In the genomic region with DNA sequence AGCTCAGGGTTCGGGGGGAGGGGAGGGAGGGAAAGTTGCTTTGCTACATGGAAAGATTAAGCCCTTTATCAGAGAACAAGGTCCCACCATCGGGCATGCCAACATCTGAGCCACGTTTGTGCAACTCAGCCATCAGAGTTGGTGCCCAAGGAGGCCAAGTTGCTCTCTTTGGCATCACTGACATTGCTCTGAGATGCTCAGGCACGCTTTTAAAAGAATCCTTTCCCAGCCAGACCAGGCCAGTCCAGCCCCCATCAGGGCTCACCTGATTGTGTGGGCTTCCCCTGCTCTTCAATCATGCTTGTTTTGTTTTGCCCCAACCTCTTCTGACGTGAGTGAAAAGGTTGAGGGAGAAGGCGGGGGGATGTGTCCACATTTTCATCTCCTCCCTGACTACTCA, we compare ENCODE assay signal across 33 cellular contexts.
"Had no signal": no experiment of that assay in that cellular context is flagged by ENCODE, and none has a peak within 500 bp of the region (broad histone marks: within the 10 kb centered on the region; RNA-seq: fewer than 3 reads in every experiment).

No MANE protein-coding gene starts in this region.

- H3K27ac ChIP-seq: adrenal gland, ascending aorta, cardiac muscle cell, foreskin keratinocyte, heart left ventricle, lower lobe of right lung, neutrophil, ovary, skin epidermis had no signal

- H3K4me1 Mint-ChIP-seq: brain, endodermal cell, immature natural killer cell had no signal

- ATAC-seq: activated CD8-positive, alpha-beta T cell treated with anti-CD3 and anti-CD28 coated beads, Interleukin-2, amount 10 ng/mL, durations not matched to agents 7 days and 5 days; esophagus mucosa; foreskin keratinocyte; heart left ventricle; left colon; lower lobe of right lung; mucosa of descending colon; natural killer cell treated with Interleukin-12 subunit alpha and Interleukin-12 subunit beta and Interleukin-15 and Interleukin-18, amount 100 ng/mL, for 72 hours; sciatic nerve; stimulated activated naive CD8-positive, alpha-beta T cell treated with anti-CD3 and anti-CD28 coated beads, Interleukin-15, Interleukin-2, amounts not matched to agents 100 U/mL and 50 U/mL, for 24 hours; T-cell had no signal

- DNase-seq: activated B cell treated with CpG ODN at 0.5 μM for 24 hours; activated CD8-positive, alpha-beta T cell treated with anti-CD3 and anti-CD28 coated beads, Interleukin-2, amount 10 ng/mL, durations not matched to agents 7 days and 5 days; activated effector memory CD4-positive, alpha-beta T cell treated with Interleukin-2 at 50 U/mL for 16 hours; activated naive CD4-positive, alpha-beta T cell treated with Interleukin-2 at 50 U/mL for 16 hours; activated naive CD8-positive, alpha-beta T cell treated with anti-CD3 and anti-CD28 coated beads for 36 hours; cortex of kidney; endodermal cell; foreskin keratinocyte; heart left ventricle; hypothalamus; immature natural killer cell; kidney; left colon; lower lobe of right lung; mesenchymal stem cell; mucosa of descending colon; ovary; stimulated activated CD4-positive, alpha-beta T cell treated with anti-CD3 and anti-CD28 coated beads, Interleukin-12 subunit alpha, Interleukin-12 subunit beta, amount 100 ng/mL, for 4 hours; stimulated activated CD4-positive, alpha-beta T cell treated with anti-CD3 and anti-CD28 coated beads, Interleukin-4, amount 100 ng/mL, for 1 hour; stimulated activated naive CD8-positive, alpha-beta T cell treated with anti-CD3 and anti-CD28 coated beads, Interleukin-15, Interleukin-2, amounts not matched to agents 100 U/mL and 50 U/mL, for 24 hours; T-cell had no signal

- H3K27me3 ChIP-seq: adrenal gland, ascending aorta, cardiac muscle cell, heart left ventricle, ovary had no signal

- H3K9me3 Mint-ChIP-seq: activated B cell treated with CpG ODN at 0.5 μM for 24 hours; activated naive CD8-positive, alpha-beta T cell treated with anti-CD3 and anti-CD28 coated beads for 36 hours; endodermal cell; immature natural killer cell; natural killer cell treated with Interleukin-12 subunit alpha and Interleukin-12 subunit beta and Interleukin-15 and Interleukin-18, amount 100 ng/mL, for 72 hours; T-cell; T-helper 2 cell treated with Interferon-gamma antibody and Interleukin-4, amounts not matched to agents 5 μg/mL and 100 μg/mL, for 36 hours; type B pancreatic cell had no signal

- H3K4me3 Mint-ChIP-seq: activated B cell treated with CpG ODN at 0.5 μM for 24 hours; activated CD8-positive, alpha-beta T cell treated with anti-CD3 and anti-CD28 coated beads, Interleukin-2, amount 10 ng/mL, durations not matched to agents 7 days and 5 days; activated naive CD8-positive, alpha-beta T cell treated with anti-CD3 and anti-CD28 coated beads for 36 hours; brain; endodermal cell; immature natural killer cell; natural killer cell treated with Interleukin-12 subunit alpha and Interleukin-12 subunit beta and Interleukin-15 and Interleukin-18, amount 100 ng/mL, for 72 hours; T-cell; T-helper 2 cell treated with Interferon-gamma antibody and Interleukin-4, amounts not matched to agents 5 μg/mL and 100 μg/mL, for 36 hours; type B pancreatic cell had no signal

- H3K36me3 ChIP-seq: adrenal gland, cardiac muscle cell, heart left ventricle, lower lobe of right lung, neutrophil, ovary had no signal

- H3K27ac Mint-ChIP-seq: activated B cell treated with CpG ODN at 0.5 μM for 24 hours; activated CD8-positive, alpha-beta T cell treated with anti-CD3 and anti-CD28 coated beads, Interleukin-2, amount 10 ng/mL, durations not matched to agents 7 days and 5 days; activated naive CD8-positive, alpha-beta T cell treated with anti-CD3 and anti-CD28 coated beads for 36 hours; brain; endodermal cell; immature natural killer cell; natural killer cell treated with Interleukin-12 subunit alpha and Interleukin-12 subunit beta and Interleukin-15 and Interleukin-18, amount 100 ng/mL, for 72 hours; progenitor cell of endocrine pancreas; T-cell; T-helper 2 cell treated with Interferon-gamma antibody and Interleukin-4, amounts not matched to agents 5 μg/mL and 100 μg/mL, for 36 hours; type B pancreatic cell had no signal

- H3K36me3 Mint-ChIP-seq: activated naive CD8-positive, alpha-beta T cell treated with anti-CD3 and anti-CD28 coated beads for 36 hours; immature natural killer cell; natural killer cell treated with Interleukin-12 subunit alpha and Interleukin-12 subunit beta and Interleukin-15 and Interleukin-18, amount 100 ng/mL, for 72 hours; T-cell; type B pancreatic cell had no signal

- H3K4me3 ChIP-seq: adrenal gland, ascending aorta, cardiac muscle cell, heart left ventricle, lower lobe of right lung, mucosa of descending colon, ovary, skin epidermis had no signal

- H3K27me3 Mint-ChIP-seq: activated naive CD8-positive, alpha-beta T cell treated with anti-CD3 and anti-CD28 coated beads for 36 hours; brain had no signal
